In genomic region chr3:194738254-194739093, GRCh38 we compare ENCODE assay signal across 8 cellular contexts. TPM values are rescaled to one million over a fixed set of nuclear protein-coding genes. Genes with fewer than 3 reads are reported as not detected.
DNase-seq lines count a peak whose midpoint lies in the region; ATAC-seq and TF ChIP-seq lines count a peak whose summit lies in the region.
"Had no signal": no experiment of that assay in that cellular context is flagged by ENCODE, and none has a peak within 500 bp of the region (broad histone marks: within the 10 kb centered on the region; RNA-seq: fewer than 3 reads in every experiment).

No MANE protein-coding gene starts in this region.

- no peaks in the 10 kb centered on the region for H3K79me2 ChIP-seq in HCT116 (ENCODE audit: insufficient read depth, low read length)

- H3K4me3 ChIP-seq in HCT116 (replicated peaks in 1 of 2; ENCODE audit: low read depth in 1 of 2, low read length in 2 of 2) (no peak overlapping the region), heart left ventricle (no peak overlapping the region)
- H3K4me3 ChIP-seq: esophagus muscularis mucosa had no signal

- H3K27ac ChIP-seq in HCT116 (ENCODE audit: low read depth, low read length) (no peak overlapping the region), angular gyrus (ENCODE audit: low read depth, low read length) (peak overlapping the region; percentile 52), heart left ventricle (peak overlapping the region in 10 of 12 donors; percentile 27 to 68 (median 46)), substantia nigra (ENCODE audit: low read depth, low read length, poor library complexity, severe bottlenecking) (no peak overlapping the region)
- H3K27ac ChIP-seq: esophagus muscularis mucosa had no signal

- BruUV-seq in HCT116 (replicated peaks; lab: Mats Ljungman, UMichigan): no TSS peak

- intact Hi-C loops in HCT116 (cut with micrococcal nuclease) (no loop called here), heart left ventricle (cut with DNase I) (loop anchor here in 1 of 10 donors (5.0 kb wide), 1 partner anchor 46 kb away; no protein-coding TSS in a partner anchor)

- H3K4me2 ChIP-seq in HCT116 (ENCODE audit: low read length): peak overlapping the region; percentile 31; the same call in 1 of the 2 replicates

- POLR2A ChIA-PET in HCT116 (lab: Charles Lee): no interaction called here

- H3K4me1 ChIP-seq in HCT116 (ENCODE audit: control insufficient read depth in 1 of 2, insufficient read depth in 2 of 2, low read length in 2 of 2) (peaks cover 21 to 45% of the 10 kb centered on the region in 2 experiments), heart left ventricle (peaks cover 0 to 41% (median 22%) of the 10 kb centered on the region in 12 donors)

- TF ChIP-seq POLR2A in HCT116 (IDR thresholded peaks at IDR 0.05; ENCODE audit: borderline replicate concordance, extremely low read depth, insufficient read depth, insufficient read length): no peak
- no peak for TF ChIP-seq POLR2A in heart left ventricle (IDR thresholded peaks at IDR 0.05)

- H4K20me1 ChIP-seq in HCT116 (ENCODE audit: insufficient read depth): no peaks in the 10 kb centered on the region

- H3K9me2 ChIP-seq in HCT116 (ENCODE audit: insufficient read depth): no peaks in the 10 kb centered on the region

- no peaks in the 10 kb centered on the region; a peak in 1 of 4 replicates for H3K9me3 ChIP-seq in HCT116 (ENCODE audit: control insufficient read depth in 1 of 2, insufficient read depth in 1 of 2, low read depth in 1 of 2, low read length in 2 of 2)
- peaks cover 0 to 20% (median 2%) of the 10 kb centered on the region in 12 donors for H3K9me3 ChIP-seq in heart left ventricle

- RAD21 ChIA-PET in HCT116 (lab: Charles Lee; ENCODE audit: low non-redundant PET in 1 of 2, low total read pairs in 2 of 2, uncharacterized antibody in 2 of 2, unreplicated experiment in 2 of 2): no interaction called here

- 42 to 59% (median 52%) methylated on average over 6 of the region's 6 CpGs for WGBS in heart left ventricle, 4 donors

- TF ChIP-seq RAD21 in HCT116 (IDR thresholded peaks at IDR 0.05; ENCODE audit: low read depth): no peak

- DNase-seq in HCT116 (ENCODE audit: low read depth, low spot score) (peak; percentile 22), heart left ventricle (peak; percentile 75 to 87 (median 78)), substantia nigra (lab: John Stamatoyannopoulos, UW) (peak in 47 of 49 donors; percentile 7 to 92 (median 77)), SKM-1 treated with dmso at 0.1 percent for 144 hours (lab: John Stamatoyannopoulos, UW; ENCODE audit: unreplicated experiment) (no peak)

- no peaks in the 10 kb centered on the region for H3K36me3 ChIP-seq in HCT116 (ENCODE audit: control insufficient read depth in 1 of 2, insufficient read depth in 2 of 2, low read length in 2 of 2)
- no peaks in the 10 kb centered on the region for H3K36me3 ChIP-seq in heart left ventricle
- H3K36me3 ChIP-seq: esophagus muscularis mucosa had no signal

- TF ChIP-seq CTCF in HCT116 (IDR thresholded peaks at IDR 0.05 in 2 of 3, conservative IDR thresholded peaks at IDR 0.05 in 1 of 3; ENCODE audit: borderline replicate concordance in 1 of 3, insufficient read depth in 1 of 3, low read depth in 2 of 3, low read length in 2 of 3) (no peak), heart left ventricle (IDR thresholded peaks at IDR 0.05) (no peak)

- no peak for ATAC-seq in HCT116
- ATAC-seq in heart left ventricle: peak; percentile 97 to 99 (median 98)
- ATAC-seq in HG02678 (IDR thresholded peaks at IDR 0.05; ENCODE audit: unreplicated experiment): no peak
- no peak for ATAC-seq in HG02885 (IDR thresholded peaks at IDR 0.05; ENCODE audit: poor library complexity, unreplicated experiment)

- H3K9ac ChIP-seq in HCT116 (ENCODE audit: low read length): no peak overlapping the region

- H2AFZ ChIP-seq in HCT116 (ENCODE audit: low read depth, low read length, poor library complexity, severe bottlenecking): peak overlapping the region; percentile 74

- H3K27me3 ChIP-seq in HCT116 (ENCODE audit: insufficient read depth, low read length) (peaks cover 8% of the 10 kb centered on the region; the same call in 1 of the 2 replicates), heart left ventricle (no peaks in the 10 kb centered on the region)
- H3K27me3 ChIP-seq: esophagus muscularis mucosa had no signal

- CTCF ChIA-PET in HCT116 (lab: Charles Lee): no interaction called here

TF ChIP-seq in HCT116, 20 proteins besides CTCF, POLR2A, EP300 and RAD21:
- TF ChIP-seq EGR1 (IDR thresholded peaks at IDR 0.05; ENCODE audit: low read depth) (peak; percentile 62), FOSL1 (IDR thresholded peaks at IDR 0.05; ENCODE audit: low read depth) (no peak), POLR2AphosphoS5 (IDR thresholded peaks at IDR 0.05; ENCODE audit: low read depth, low read length) (no peak), ZFX (IDR thresholded peaks at IDR 0.05) (no peak), ELF1 (IDR thresholded peaks at IDR 0.05; ENCODE audit: borderline replicate concordance, low read depth) (no peak), YY1 (IDR thresholded peaks at IDR 0.05; ENCODE audit: extremely low read depth, insufficient replicate concordance, low read depth, low read length) (no peak), MAX (IDR thresholded peaks at IDR 0.05) (no peak)
TF ChIP-seq in HCT116: peak in this region for 1.

RNA-seq across cellular contexts. Expression of gene FAM43A, which starts 52.8 kb away (rescaled TPM):
- 6.8 TPM for total RNA-seq in HCT116 (2021; ENCODE audit: unreplicated experiment)
- polyA plus RNA-seq in HCT116 (2012): 6.0 TPM in 2 replicates
- total RNA-seq in heart left ventricle: 10 to 100 TPM; 10.5 to 34.8 (median 15.5) TPM
- 10 to 100 TPM in 1 of 2 donors, 1 to 10 TPM in 1; 7.5 to 23.1 TPM for polyA plus RNA-seq in heart left ventricle

Comparison
In these comparisons a context has a peak if more than half of its experiments do, and no peak if none do; other contexts are left out.
1. ATAC-seq: peak in heart left ventricle (4 of 4); none in HCT116 (single experiment), HG02678 (single experiment) and HG02885 (single experiment).
2. H3K27ac ChIP-seq: peak in angular gyrus (single experiment) and heart left ventricle (10 of 12); none in HCT116 (single experiment) and substantia nigra (single experiment).